8 cellular contexts compared by ENCODE assay signal in the genomic region with DNA sequence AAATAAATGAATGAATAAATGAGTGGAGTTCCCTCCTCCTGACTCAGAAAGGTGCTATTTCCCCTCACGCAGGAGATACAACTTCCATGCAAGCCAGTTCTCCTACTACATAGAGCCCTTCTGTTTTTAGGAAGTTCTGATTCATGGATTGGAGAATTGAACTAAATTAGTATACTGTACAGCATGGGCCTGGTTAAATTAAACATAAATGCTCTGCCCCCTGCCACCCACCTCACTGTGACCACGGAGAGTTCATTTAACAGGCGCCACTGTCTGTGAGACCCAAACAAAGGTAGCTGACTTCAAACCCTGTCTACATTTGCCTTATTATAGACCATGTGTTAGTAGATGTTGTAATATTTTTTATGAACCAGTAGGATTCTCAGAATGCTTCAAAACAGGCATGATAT. TPM values are rescaled to one million over a fixed set of nuclear protein-coding genes. Genes with fewer than 3 reads are reported as not detected.
A peak's percentile ranks its signal among the peaks of the same experiment; 100 is the strongest.
DNase-seq lines count a peak whose midpoint lies in the region; ATAC-seq and TF ChIP-seq lines count a peak whose summit lies in the region.

No MANE protein-coding gene starts in this region.

- no peaks in the 10 kb centered on the region for H3K27me3 ChIP-seq in GM23248 (replicated peaks; ENCODE audit: insufficient read depth)
- no peaks in the 10 kb centered on the region for H3K27me3 ChIP-seq in RWPE2 (ENCODE audit: insufficient read depth, poor library complexity, severe bottlenecking)
- no peaks in the 10 kb centered on the region for H3K27me3 ChIP-seq in prostate gland (replicated peaks; ENCODE audit: insufficient read depth)

- WGBS in GM23248 (ENCODE audit: low coverage in 1 of 2, low lambda C conversion rate in 2 of 2, missing lambda C conversion rate in 2 of 2), 2 experiments: 24 to 27% methylated on average over 3 of the region's 3 CpGs
- 44% methylated on average over 3 of the region's 3 CpGs for WGBS in prostate gland

- no peaks in the 10 kb centered on the region for H3K79me2 ChIP-seq in GM23248 (ENCODE audit: insufficient read depth)

- H4K20me1 ChIP-seq in GM23248 (ENCODE audit: insufficient read depth): no peaks in the 10 kb centered on the region

- H3K4me2 ChIP-seq in GM23248 (ENCODE audit: unreplicated experiment): peak overlapping the region; percentile 50

- in situ Hi-C loops in GM23248 (cut with MboI): loop anchor here (10.0 kb wide), 1 partner anchor 366 kb away; no protein-coding TSS in a partner anchor

- H3K9ac ChIP-seq in GM23248: peak overlapping the region; percentile 76

- H3K4me3 ChIP-seq in GM23248 (peak overlapping the region; percentile 45), RWPE2 (ENCODE audit: severe bottlenecking) (no peak overlapping the region), fibroblast of the aortic adventitia (ENCODE audit: low read depth, low read length) (no peak overlapping the region), prostate gland (no peak overlapping the region)

- H3F3A ChIP-seq in GM23248 (ENCODE audit: insufficient read depth): peaks cover 73% of the 10 kb centered on the region

- H3K9me2 ChIP-seq in GM23248 (ENCODE audit: insufficient read depth): no peaks in the 10 kb centered on the region

- DNase-seq in GM23248: peak; percentile 67
- DNase-seq in RWPE2 (ENCODE audit: low spot score): no peak
- peak; percentile 71 for DNase-seq in fibroblast of the aortic adventitia (ENCODE audit: low read depth)
- no peak for DNase-seq in prostate gland (ENCODE audit: low spot score)
- no peak for DNase-seq in GM19240 (ENCODE audit: insufficient read length, low spot score)
- DNase-seq in activated effector memory CD4-positive, alpha-beta T cell treated with Interleukin-2 at 50 U/mL for 16 hours: no peak
- DNase-seq in activated effector memory CD4-positive, alpha-beta T cell treated with anti-CD3 and anti-CD28 coated beads, Interleukin-2, amount 50 U/mL, for 16 hours: no peak

- no peaks in the 10 kb centered on the region for H3K36me3 ChIP-seq in GM23248 (ENCODE audit: low read depth)
- H3K36me3 ChIP-seq in RWPE2 (ENCODE audit: low read depth): no peaks in the 10 kb centered on the region
- no peaks in the 10 kb centered on the region for H3K36me3 ChIP-seq in prostate gland

- peak overlapping the region; percentile 67 for H2AFZ ChIP-seq in GM23248

- TF ChIP-seq POLR2A in prostate gland (IDR thresholded peaks at IDR 0.05): no peak

- ATAC-seq in RWPE2 (ENCODE audit: low read depth) (peak; percentile 49), GM21360 (IDR thresholded peaks at IDR 0.05; ENCODE audit: unreplicated experiment) (no peak)

- H3K4me1 ChIP-seq in GM23248 (ENCODE audit: insufficient read depth) (peaks cover 79% of the 10 kb centered on the region), RWPE2 (ENCODE audit: insufficient read depth, poor library complexity, severe bottlenecking) (peaks cover 51% of the 10 kb centered on the region), prostate gland (replicated peaks) (no peaks in the 10 kb centered on the region)

- H3K27ac ChIP-seq in GM23248 (peak overlapping the region; percentile 96), RWPE2 (ENCODE audit: poor library complexity, severe bottlenecking) (peak overlapping the region; percentile 96), prostate gland (peak overlapping the region; percentile 42 to 54)

- H3K9me3 ChIP-seq in GM23248 (ENCODE audit: low read depth) (no peaks in the 10 kb centered on the region), RWPE2 (ENCODE audit: severe bottlenecking) (no peaks in the 10 kb centered on the region), prostate gland (no peaks in the 10 kb centered on the region)

- intact Hi-C loops in prostate gland (cut with DNase I): no loop called here

- TF ChIP-seq CTCF in RWPE2 (IDR thresholded peaks at IDR 0.05; ENCODE audit: poor library complexity, severe bottlenecking) (no peak), fibroblast of the aortic adventitia (IDR thresholded peaks at IDR 0.05; ENCODE audit: insufficient read depth, low read length) (no peak), prostate gland (IDR thresholded peaks at IDR 0.05) (no peak)

RNA-seq across cellular contexts. Expression of gene IRF2BP2, which starts 9.1 kb away (rescaled TPM):
- total RNA-seq in GM23248 (2014; rRNA removed; shearing (Covaris generic)): 60.7 and 69.3 TPM in 2 replicates
- polyA plus RNA-seq in GM23248 (2016; fragmentation: Nextera tagmentation; extraction: Ambion mirVana): 12.9 and 13.0 TPM in 2 replicates
- 62.9 and 79.4 TPM in 2 replicates for total RNA-seq in fibroblast of the aortic adventitia (ENCODE audit: low replicate concordance)
- total RNA-seq in prostate gland: 100 to 1,000 TPM; 111 to 124 TPM

Comparison
In these comparisons a context has a peak if more than half of its experiments do, and no peak if none do; other contexts are left out.
1. DNase-seq: peak in GM23248 (single experiment) and fibroblast of the aortic adventitia (single experiment); none in RWPE2 (single experiment), prostate gland (single experiment), GM19240 (single experiment), activated effector memory CD4-positive, alpha-beta T cell treated with Interleukin-2 at 50 U/mL for 16 hours (single experiment) and activated effector memory CD4-positive, alpha-beta T cell treated with anti-CD3 and anti-CD28 coated beads, Interleukin-2, amount 50 U/mL, for 16 hours (single experiment).
2. Peak in every context shown above with its lines, with median percentiles within 50 percentile points of each other: H3K27ac ChIP-seq.